In genomic region chr9:119841005-119841404, GRCh38 we compare ENCODE assay signal across 20 cellular contexts.
"Had no signal": no experiment of that assay in that cellular context is flagged by ENCODE, and none has a peak within 500 bp of the region (broad histone marks: within the 10 kb centered on the region; RNA-seq: fewer than 3 reads in every experiment).

No MANE protein-coding gene starts in this region.

- H3K4me1 Mint-ChIP-seq: memory B cell had no signal

- H3K36me3 ChIP-seq: left ventricle myocardium inferior, lower lobe of right lung, neural progenitor cell, ovary, right atrium auricular region, thyroid gland had no signal

- ATAC-seq: foreskin keratinocyte, left cardiac atrium, lower lobe of right lung had no signal

- H3K27me3 Mint-ChIP-seq: memory B cell; natural killer cell treated with Interleukin-12 subunit alpha and Interleukin-12 subunit beta and Interleukin-15 and Interleukin-18, amount 100 ng/mL, for 72 hours had no signal

- H3K27ac Mint-ChIP-seq: endodermal cell; memory B cell; natural killer cell treated with Interleukin-12 subunit alpha and Interleukin-12 subunit beta and Interleukin-15 and Interleukin-18, amount 100 ng/mL, for 72 hours had no signal

- H3K27me3 ChIP-seq: foreskin keratinocyte, hepatocyte, neural progenitor cell, ovary, right atrium auricular region, thyroid gland had no signal

- H3K4me3 Mint-ChIP-seq: endodermal cell; memory B cell; natural killer cell treated with Interleukin-12 subunit alpha and Interleukin-12 subunit beta and Interleukin-15 and Interleukin-18, amount 100 ng/mL, for 72 hours; type B pancreatic cell had no signal

- H3K9me3 ChIP-seq: left ventricle myocardium inferior, lower lobe of right lung, ovary, right atrium auricular region, thyroid gland had no signal

- H3K4me3 ChIP-seq: hepatocyte, left ventricle myocardium inferior, lower lobe of right lung, neural progenitor cell, ovary, right atrium auricular region, thyroid gland had no signal

- DNase-seq: effector CD4-positive, alpha-beta T cell; endodermal cell; erythroblast; foreskin keratinocyte; kidney; left cardiac atrium; left ventricle myocardium inferior; lower lobe of right lung; midbrain; ovary; small intestine; stimulated activated CD4-positive, alpha-beta T cell treated with anti-CD3 and anti-CD28 coated beads, Interleukin-12 subunit alpha, Interleukin-12 subunit beta, amount 100 ng/mL, for 4 hours; stimulated activated naive CD4-positive, alpha-beta T cell treated with Interleukin-2 at 50 U/mL for 16 hours; thyroid gland had no signal

- H3K36me3 Mint-ChIP-seq: memory B cell; natural killer cell treated with Interleukin-12 subunit alpha and Interleukin-12 subunit beta and Interleukin-15 and Interleukin-18, amount 100 ng/mL, for 72 hours; neural progenitor cell; type B pancreatic cell had no signal

- H3K9me3 Mint-ChIP-seq: endodermal cell, memory B cell, neural progenitor cell, type B pancreatic cell had no signal

- H3K4me1 ChIP-seq: foreskin keratinocyte, left ventricle myocardium inferior, lower lobe of right lung, right atrium auricular region, thyroid gland had no signal

- H3K27ac ChIP-seq: foreskin keratinocyte, hepatocyte, left ventricle myocardium inferior, lower lobe of right lung, neural progenitor cell, ovary, right atrium auricular region, thyroid gland had no signal
